Comparison of ENCODE assay signal across 1 cellular context in the genomic region with DNA sequence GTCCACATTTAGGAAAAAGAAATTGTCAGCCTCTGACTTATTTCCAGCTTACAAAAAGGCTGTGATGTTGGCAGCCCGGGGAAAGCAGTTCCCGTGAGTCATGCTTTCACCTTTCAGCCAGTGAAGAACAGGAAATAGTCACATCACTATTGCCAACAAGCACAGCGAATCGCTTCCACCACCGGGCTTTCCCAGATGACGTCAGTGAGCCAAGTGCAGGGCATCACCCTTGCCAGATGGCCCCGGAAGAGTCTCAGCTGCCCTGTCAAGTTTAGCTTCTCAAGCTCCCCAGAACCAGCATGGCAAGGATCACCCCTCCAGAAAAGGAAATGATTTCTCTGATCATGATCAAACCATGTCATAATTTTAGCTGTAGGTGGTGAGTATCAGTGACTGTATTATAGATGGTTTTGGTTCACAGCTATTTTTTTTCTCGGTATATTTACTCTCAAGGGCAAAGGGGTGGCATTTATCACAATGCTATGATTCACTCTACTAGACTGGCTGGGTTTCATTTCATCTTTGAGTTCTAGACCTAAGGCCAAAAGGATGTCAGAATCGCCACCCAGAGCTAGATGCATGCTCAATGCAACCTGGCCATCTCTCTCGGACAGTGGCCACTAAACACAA.
TF ChIP-seq lines count a peak whose summit lies in the region.

No MANE protein-coding gene starts in this region.

TF ChIP-seq in SK-N-SH treated with all-trans-retinoic acid at 6 μM for 48 hours, 23 proteins besides CTCF, POLR2A, EP300 and RAD21 (continued from another document):
- TF ChIP-seq TSHZ2 (CRISPR knock-in tag; IDR thresholded peaks at IDR 0.05) (peak; percentile 73), PATZ1 (CRISPR knock-in tag; IDR thresholded peaks at IDR 0.05; ENCODE audit: borderline replicate concordance) (peak; percentile 72), ISL1 (CRISPR knock-in tag; IDR thresholded peaks at IDR 0.05) (peak; percentile 56), CSDC2 (CRISPR knock-in tag; IDR thresholded peaks at IDR 0.05) (0 out of 2 replicates have a peak, but pooled peaks have one; percentile 31), ARNTL (CRISPR knock-in tag; IDR thresholded peaks at IDR 0.05; ENCODE audit: borderline replicate concordance, low read depth) (no peak), ZFP3 (CRISPR knock-in tag; IDR thresholded peaks at IDR 0.05) (peak; percentile 81; the same call in 1 of the 2 replicates), ZNF8 (CRISPR knock-in tag; IDR thresholded peaks at IDR 0.05) (no peak), ZC3H10 (CRISPR knock-in tag; IDR thresholded peaks at IDR 0.05) (0 out of 2 replicates have a peak, but pooled peaks have one; percentile 6)
- TF ChIP-seq, protein P1, sequence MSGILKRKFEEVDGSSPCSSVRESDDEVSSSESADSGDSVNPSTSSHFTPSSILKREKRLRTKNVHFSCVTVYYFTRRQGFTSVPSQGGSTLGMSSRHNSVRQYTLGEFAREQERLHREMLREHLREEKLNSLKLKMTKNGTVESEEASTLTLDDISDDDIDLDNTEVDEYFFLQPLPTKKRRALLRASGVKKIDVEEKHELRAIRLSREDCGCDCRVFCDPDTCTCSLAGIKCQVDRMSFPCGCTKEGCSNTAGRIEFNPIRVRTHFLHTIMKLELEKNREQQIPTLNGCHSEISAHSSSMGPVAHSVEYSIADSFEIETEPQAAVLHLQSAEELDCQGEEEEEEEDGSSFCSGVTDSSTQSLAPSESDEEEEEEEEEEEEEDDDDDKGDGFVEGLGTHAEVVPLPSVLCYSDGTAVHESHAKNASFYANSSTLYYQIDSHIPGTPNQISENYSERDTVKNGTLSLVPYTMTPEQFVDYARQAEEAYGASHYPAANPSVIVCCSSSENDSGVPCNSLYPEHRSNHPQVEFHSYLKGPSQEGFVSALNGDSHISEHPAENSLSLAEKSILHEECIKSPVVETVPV (CRISPR knock-in tag; IDR thresholded peaks at IDR 0.05) = no peak
